Comparison of ENCODE assay signal across 1 cellular context in genomic region chr22:46027219-46028068, GRCh38.
TF ChIP-seq lines count a peak whose summit lies in the region.

No MANE protein-coding gene starts in this region.

TF ChIP-seq in HepG2, 621 proteins besides CTCF, POLR2A, EP300 and RAD21 (continued from another document):
- TF ChIP-seq PRDM10 (CRISPR knock-in tag; IDR thresholded peaks at IDR 0.05; ENCODE audit: low read depth): no peak
- TF ChIP-seq BRCA1 (CRISPR knock-in tag; IDR thresholded peaks at IDR 0.05): no peak
- TF ChIP-seq ARNTL (CRISPR knock-in tag; IDR thresholded peaks at IDR 0.05): no peak
- TF ChIP-seq TP53 (CRISPR knock-in tag; conservative IDR thresholded peaks at IDR 0.05): no peak
- 0 out of 2 replicates have a peak, but pooled peaks have one; percentile 8 for TF ChIP-seq EZH2 (conservative IDR thresholded peaks at IDR 0.05; ENCODE audit: low read depth, low read length)
- TF ChIP-seq IKZF5 (CRISPR knock-in tag; IDR thresholded peaks at IDR 0.05): no peak
- TF ChIP-seq, protein P1, sequence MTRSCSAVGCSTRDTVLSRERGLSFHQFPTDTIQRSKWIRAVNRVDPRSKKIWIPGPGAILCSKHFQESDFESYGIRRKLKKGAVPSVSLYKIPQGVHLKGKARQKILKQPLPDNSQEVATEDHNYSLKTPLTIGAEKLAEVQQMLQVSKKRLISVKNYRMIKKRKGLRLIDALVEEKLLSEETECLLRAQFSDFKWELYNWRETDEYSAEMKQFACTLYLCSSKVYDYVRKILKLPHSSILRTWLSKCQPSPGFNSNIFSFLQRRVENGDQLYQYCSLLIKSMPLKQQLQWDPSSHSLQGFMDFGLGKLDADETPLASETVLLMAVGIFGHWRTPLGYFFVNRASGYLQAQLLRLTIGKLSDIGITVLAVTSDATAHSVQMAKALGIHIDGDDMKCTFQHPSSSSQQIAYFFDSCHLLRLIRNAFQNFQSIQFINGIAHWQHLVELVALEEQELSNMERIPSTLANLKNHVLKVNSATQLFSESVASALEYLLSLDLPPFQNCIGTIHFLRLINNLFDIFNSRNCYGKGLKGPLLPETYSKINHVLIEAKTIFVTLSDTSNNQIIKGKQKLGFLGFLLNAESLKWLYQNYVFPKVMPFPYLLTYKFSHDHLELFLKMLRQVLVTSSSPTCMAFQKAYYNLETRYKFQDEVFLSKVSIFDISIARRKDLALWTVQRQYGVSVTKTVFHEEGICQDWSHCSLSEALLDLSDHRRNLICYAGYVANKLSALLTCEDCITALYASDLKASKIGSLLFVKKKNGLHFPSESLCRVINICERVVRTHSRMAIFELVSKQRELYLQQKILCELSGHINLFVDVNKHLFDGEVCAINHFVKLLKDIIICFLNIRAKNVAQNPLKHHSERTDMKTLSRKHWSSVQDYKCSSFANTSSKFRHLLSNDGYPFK (CRISPR knock-in tag; IDR thresholded peaks at IDR 0.05; ENCODE audit: borderline replicate concordance): no peak
- no peak for TF ChIP-seq SETDB1 (CRISPR knock-in tag; IDR thresholded peaks at IDR 0.05; ENCODE audit: borderline replicate concordance)
